21 cellular contexts compared by ENCODE assay signal in the genomic region with DNA sequence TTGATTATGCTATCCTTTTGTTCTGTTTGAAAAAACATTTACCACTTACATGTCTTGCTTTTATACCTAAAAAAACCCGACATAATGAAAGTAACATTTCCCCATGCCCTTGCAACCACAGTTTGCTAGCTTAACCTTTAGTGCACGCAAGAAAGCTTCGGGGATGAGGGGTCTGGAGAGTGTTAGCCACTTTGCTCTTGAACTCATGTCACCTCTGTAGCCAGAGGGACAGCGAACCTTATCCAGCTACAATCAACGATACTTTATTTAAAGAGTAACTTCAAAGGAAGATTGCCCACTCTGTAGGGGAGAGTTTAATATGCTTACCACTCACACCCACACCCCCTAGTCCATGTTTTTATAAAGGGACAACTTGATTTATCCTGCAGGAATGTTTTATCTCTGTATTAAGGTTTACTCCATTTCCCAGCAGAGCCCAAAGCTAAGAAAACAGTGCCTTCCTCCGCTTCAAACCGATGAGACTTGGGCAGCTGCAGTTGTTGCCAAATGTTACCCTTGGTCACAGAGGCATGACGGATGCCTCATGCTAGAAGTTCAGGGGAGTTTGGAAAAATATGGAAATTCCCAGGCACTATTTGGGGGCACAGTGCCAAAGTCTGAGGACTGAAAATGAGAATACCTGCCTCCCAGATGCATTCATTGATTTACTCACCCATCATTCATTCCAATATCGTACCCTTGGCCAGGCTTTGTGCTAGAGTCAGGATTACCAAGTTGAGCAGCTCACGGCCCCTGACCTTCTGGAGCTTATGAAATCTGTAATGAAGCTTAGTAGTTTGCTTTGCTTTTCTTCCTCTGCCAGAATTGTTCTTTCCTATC.
DNase-seq lines count a peak whose midpoint lies in the region; ATAC-seq, FAIRE-seq and TF ChIP-seq lines count a peak whose summit lies in the region.
"Had no signal": no experiment of that assay in that cellular context is flagged by ENCODE, and none has a peak within 500 bp of the region (broad histone marks: within the 10 kb centered on the region; RNA-seq: fewer than 3 reads in every experiment).

No MANE protein-coding gene starts in this region.

- DNase-seq in H54 (ENCODE audit: insufficient read length, low spot score) (no peak), astrocyte of the hippocampus (ENCODE audit: low read depth, low spot score) (peak; percentile 6), kidney tubule cell (ENCODE audit: low spot score) (peak; percentile 95), skeletal muscle cell (ENCODE audit: low read depth) (peak; percentile 68), HCEC 1CT (no peak), NCI-H1417 (lab: John Stamatoyannopoulos, UW) (no peak)
- DNase-seq: activated CD4-positive, CD25-positive, alpha-beta regulatory T cell treated with anti-CD3 and anti-CD28 coated beads, Interleukin-2, amount 50 U/mL, for 72 hours; activated CD8-positive, alpha-beta memory T cell treated with anti-CD3 and anti-CD28 coated beads, Interleukin-2, amount 10 ng/mL, durations not matched to agents 7 days and 5 days; AML-193; amygdala; Calu3; cortex of kidney; MM.1S; NCI-H2029; SIG-M5; sigmoid colon; stimulated activated CD4-positive, alpha-beta T cell treated with anti-CD3 and anti-CD28 coated beads, Interleukin-4, amount 100 ng/mL, for 24 hours had no signal

- no peak overlapping the region for H3K4me3 ChIP-seq in skeletal muscle cell (ENCODE audit: low read depth, low read length)
- H3K4me3 ChIP-seq: GM12878, sigmoid colon had no signal

- ATAC-seq in GM18909 (IDR thresholded peaks at IDR 0.05; ENCODE audit: poor library complexity, unreplicated experiment) = no peak
- no peak for ATAC-seq in activated CD4-positive, CD25-positive, alpha-beta regulatory T cell treated with anti-CD3 and anti-CD28 coated beads, Interleukin-2, amount 50 U/mL, for 24 hours
- ATAC-seq: activated CD8-positive, alpha-beta memory T cell treated with anti-CD3 and anti-CD28 coated beads, Interleukin-2, amount 10 ng/mL, durations not matched to agents 7 days and 5 days; GM12878 had no signal

- peak; percentile 60 for FAIRE-seq in H54 (lab: Jason Lieb, UNC)
- FAIRE-seq: G401.6, GM12878 had no signal

- no peak for TF ChIP-seq POLR2A in H54 (IDR thresholded peaks at IDR 0.05; ENCODE audit: low read depth, low read length)

Comparison
In these comparisons a context has a peak if more than half of its experiments do, and no peak if none do; other contexts are left out.
1. DNase-seq: peak in astrocyte of the hippocampus (single experiment), kidney tubule cell (single experiment) and skeletal muscle cell (single experiment); none in H54 (single experiment), HCEC 1CT (single experiment) and NCI-H1417 (0 of 3).